In the genomic region with DNA sequence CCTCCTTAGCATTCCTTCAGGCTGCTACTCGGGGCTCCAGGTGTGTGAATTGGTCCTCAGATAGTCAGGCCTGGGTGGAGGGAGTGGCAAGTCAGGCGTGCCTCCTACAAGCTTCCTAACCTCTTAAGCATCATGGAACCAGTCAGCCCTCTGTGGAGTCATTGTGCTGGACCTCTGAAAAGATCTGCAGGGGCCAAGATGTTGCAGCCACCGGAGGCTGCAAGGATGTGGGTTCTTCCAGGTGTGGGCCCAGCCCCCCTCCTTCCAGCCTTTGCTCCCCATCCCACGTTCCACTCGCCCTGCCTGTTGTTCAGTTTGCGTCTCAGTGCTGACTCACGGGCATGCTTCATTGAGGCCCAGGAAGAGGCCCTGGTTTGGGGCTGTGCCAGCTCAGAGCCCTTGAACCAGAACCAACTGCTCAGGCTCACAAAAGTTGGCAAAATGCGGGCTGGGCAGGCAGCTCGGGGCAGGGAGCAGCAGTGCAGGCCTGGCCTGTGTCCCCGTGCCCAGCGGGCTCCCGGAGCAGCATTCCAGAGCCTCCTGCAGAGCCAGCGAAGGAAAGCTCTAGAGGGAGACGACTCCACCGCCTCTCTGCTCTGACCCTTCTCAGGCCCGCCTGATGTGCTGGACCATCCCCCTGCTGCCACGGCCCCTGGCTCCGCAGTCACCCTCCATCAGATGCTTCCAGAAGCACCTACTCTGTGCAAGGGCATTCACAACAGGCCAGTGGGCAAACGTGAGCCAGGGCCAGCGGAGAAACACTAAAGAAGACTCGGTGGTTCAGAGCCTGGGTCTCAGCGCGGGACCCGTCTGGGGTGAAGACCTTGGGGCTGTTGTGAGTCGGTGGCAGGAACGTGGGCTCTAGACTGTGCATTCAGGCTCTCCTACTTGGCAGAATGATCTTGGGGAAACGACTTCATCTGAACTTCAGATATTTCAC, we compare ENCODE assay signal across 8 cellular contexts. TPM values are rescaled to one million over a fixed set of nuclear protein-coding genes. Genes with fewer than 3 reads are reported as not detected.
DNase-seq lines count a peak whose midpoint lies in the region; ATAC-seq lines count a peak whose summit lies in the region.

No MANE protein-coding gene starts in this region.

- H3K9me3 ChIP-seq in CD8-positive, alpha-beta memory T cell (ENCODE audit: low read length) = no peaks in the 10 kb centered on the region
- no peaks in the 10 kb centered on the region for H3K9me3 ChIP-seq in SJCRH30 (replicated peaks)

- H3K4me3 Mint-ChIP-seq in CD8-positive, alpha-beta memory T cell = peak overlapping the region in 6 of 7 donors; percentile 5 to 59 (median 52)

- H3K9ac ChIP-seq in rectal smooth muscle tissue (ENCODE audit: low read length) = peak overlapping the region; percentile 32

- POLR2A ChIA-PET in CD8-positive, alpha-beta memory T cell (lab: Charles Lee) = interaction anchor here (0.9 to 2.0 kb wide), 2 partner anchors 34 to 110 kb away, joined by 3 to 11 read pairs; a partner anchor contains a TSS

- H3K36me3 Mint-ChIP-seq in CD8-positive, alpha-beta memory T cell = no peaks in the 10 kb centered on the region

- H3K27ac Mint-ChIP-seq in CD8-positive, alpha-beta memory T cell = peak overlapping the region in 7 of 8 donors; percentile 55 to 94 (median 78)

- ATAC-seq in HG03378 (IDR thresholded peaks at IDR 0.05; ENCODE audit: unreplicated experiment) (peak; percentile 38), GM19455 (IDR thresholded peaks at IDR 0.05; ENCODE audit: unreplicated experiment) (no peak)

- peaks cover 0 to 9% of the 10 kb centered on the region in 2 donors for H3K27me3 Mint-ChIP-seq in CD8-positive, alpha-beta memory T cell

- no peak overlapping the region for H3K4me3 ChIP-seq in CD8-positive, alpha-beta memory T cell (ENCODE audit: low read length)
- H3K4me3 ChIP-seq in SJCRH30 (no peak overlapping the region), rectal smooth muscle tissue (ENCODE audit: low read length) (peak overlapping the region; percentile 5)

- no peaks in the 10 kb centered on the region for H3K36me3 ChIP-seq in CD8-positive, alpha-beta memory T cell (ENCODE audit: insufficient read depth, low read length)
- H3K36me3 ChIP-seq in SJCRH30 (no peaks in the 10 kb centered on the region), rectal smooth muscle tissue (ENCODE audit: control insufficient read depth, insufficient read depth, low read length) (no peaks in the 10 kb centered on the region)

- no peaks in the 10 kb centered on the region for H3K9me3 Mint-ChIP-seq in CD8-positive, alpha-beta memory T cell

- H3K27ac ChIP-seq in CD8-positive, alpha-beta memory T cell (ENCODE audit: low read depth, low read length) = no peak overlapping the region
- H3K27ac ChIP-seq in SJCRH30 (no peak overlapping the region), rectal smooth muscle tissue (ENCODE audit: low read depth, low read length) (peak overlapping the region; percentile 90)

- peaks cover 29 to 36% (median 30%) of the 10 kb centered on the region in 3 donors for H3K4me1 Mint-ChIP-seq in CD8-positive, alpha-beta memory T cell

- DNase-seq in CD8-positive, alpha-beta memory T cell = peak; percentile 22 to 71 (median 42)
- peak; percentile 24 to 30 for DNase-seq in SJCRH30
- DNase-seq in activated naive CD4-positive, alpha-beta T cell treated with anti-CD3 and anti-CD28 coated beads, Interleukin-2, amount 50 U/mL, for 16 hours = peak; percentile 82
- peak; percentile 99 for DNase-seq in glomerular visceral epithelial cell (ENCODE audit: extremely low spot score)
- peak; percentile 95 for DNase-seq in ureter (ENCODE audit: low spot score)

- H3K4me1 ChIP-seq in CD8-positive, alpha-beta memory T cell (ENCODE audit: insufficient read depth, low read length) = peaks cover 32% of the 10 kb centered on the region
- H3K4me1 ChIP-seq in SJCRH30 (peaks cover 8% of the 10 kb centered on the region), rectal smooth muscle tissue (ENCODE audit: control insufficient read depth, insufficient read depth, low read length) (peaks cover 71% of the 10 kb centered on the region)

- no peaks in the 10 kb centered on the region for H3K27me3 ChIP-seq in CD8-positive, alpha-beta memory T cell (ENCODE audit: insufficient read depth, low read length, poor library complexity, severe bottlenecking)
- H3K27me3 ChIP-seq in SJCRH30 (no peaks in the 10 kb centered on the region), rectal smooth muscle tissue (ENCODE audit: control insufficient read depth, insufficient read depth, low read length) (peaks cover 2% of the 10 kb centered on the region)

- CTCF ChIA-PET in CD8-positive, alpha-beta memory T cell (lab: Charles Lee) = interaction anchor here (1.0 to 4.1 kb wide), 8 partner anchors 11 to 123 kb away, joined by 3 to 27 read pairs (median 5); a partner anchor contains a TSS

RNA-seq across cellular contexts. Expression of a gene that starts 7.5 kb away (rescaled TPM):
- not detected for total RNA-seq in CD8-positive, alpha-beta memory T cell
- polyA plus RNA-seq in CD8-positive, alpha-beta memory T cell = 0.10 TPM
- 0.08 TPM in 1 of 2 replicates, not detected in the other for total RNA-seq in SJCRH30 (2014; rRNA removed; shearing (Covaris generic))
- 16.9 TPM for total RNA-seq in ureter

RNA-seq across cellular contexts. Expression of a gene that starts 39.3 kb away (rescaled TPM):
- total RNA-seq in CD8-positive, alpha-beta memory T cell = 10 to 100 TPM; 13.8 to 17.4 TPM
- polyA plus RNA-seq in CD8-positive, alpha-beta memory T cell = 17.2 TPM
- total RNA-seq in SJCRH30 (2014; rRNA removed; shearing (Covaris generic)) = 8.4 and 10.9 TPM in 2 replicates
- 12.4 TPM for total RNA-seq in ureter

Comparison
In these comparisons a context has a peak if more than half of its experiments do, and no peak if none do; other contexts are left out.
1. DNase-seq: peak in every context shown above with its lines; median percentile 99 in glomerular visceral epithelial cell; 95 in ureter; 82 in activated naive CD4-positive, alpha-beta T cell treated with anti-CD3 and anti-CD28 coated beads, Interleukin-2, amount 50 U/mL, for 16 hours; 42 in CD8-positive, alpha-beta memory T cell; 27 in SJCRH30.
2. RNA of a gene that starts 7.5 kb away (total RNA-seq): 16.9 TPM in ureter (single experiment); 0.08 TPM in SJCRH30 and not detected in CD8-positive, alpha-beta memory T cell; every median in the first group is over 10 times any median in the second.